In the genomic region with DNA sequence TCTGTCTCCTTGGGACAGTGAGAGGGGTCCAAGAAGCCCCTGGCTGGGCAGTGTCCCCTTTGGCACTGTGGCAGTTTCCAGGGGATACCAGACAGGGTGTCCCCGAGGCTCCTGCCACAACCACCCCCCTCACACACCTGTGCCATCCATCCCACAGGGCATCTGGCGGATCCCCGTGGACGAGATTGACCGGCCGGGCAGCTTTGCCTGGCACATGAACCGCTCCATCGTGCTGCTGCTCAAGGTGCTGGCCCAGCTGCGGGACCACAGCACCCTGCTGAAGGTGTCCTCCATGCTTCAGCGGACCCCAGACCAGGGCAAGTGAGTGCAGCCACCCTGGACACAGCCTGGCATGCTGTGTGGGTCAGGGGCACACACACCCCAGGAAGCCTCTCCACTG, we compare ENCODE assay signal across 15 cellular contexts. TPM values are rescaled to one million over a fixed set of nuclear protein-coding genes. Genes with fewer than 3 reads are reported as not detected.
DNase-seq lines count a peak whose midpoint lies in the region; ATAC-seq and TF ChIP-seq lines count a peak whose summit lies in the region.
"Had no signal": no experiment of that assay in that cellular context is flagged by ENCODE, and none has a peak within 500 bp of the region (broad histone marks: within the 10 kb centered on the region; RNA-seq: fewer than 3 reads in every experiment).

No MANE protein-coding gene starts in this region.

- peaks cover 67% of the 10 kb centered on the region for H3K36me3 ChIP-seq in CD8-positive, alpha-beta T cell (ENCODE audit: insufficient read depth, low read length)
- H3K36me3 ChIP-seq in mesendoderm (ENCODE audit: control insufficient read depth, insufficient read depth, low read length) = peaks cover 2% of the 10 kb centered on the region

- WGBS in mesendoderm (ENCODE audit: extremely low coverage, insufficient coverage, low lambda C conversion rate) = no CpG with 5 or more reads among the region's 10 CpGs

- H3K27me3 Mint-ChIP-seq in activated T-cell treated with anti-CD3 and anti-CD28 coated beads, Interleukin-2, amount 50 U/mL, for 24 hours = no peaks in the 10 kb centered on the region
- no peaks in the 10 kb centered on the region for H3K27me3 Mint-ChIP-seq in activated T-cell treated with anti-CD3 and anti-CD28 coated beads, Interleukin-2, amount 50 U/mL, for 72 hours (ENCODE audit: low read depth)
- H3K27me3 Mint-ChIP-seq in CD8-positive, alpha-beta T cell (ENCODE audit: low read depth) = no peaks in the 10 kb centered on the region
- no peaks in the 10 kb centered on the region for H3K27me3 Mint-ChIP-seq in activated T-helper 17 cell treated with anti-CD3 and anti-CD28 coated beads, Interleukin-2, amount 50 U/mL, for 72 hours
- H3K27me3 Mint-ChIP-seq in neural crest cell (ENCODE audit: low read depth) = no peaks in the 10 kb centered on the region
- H3K27me3 Mint-ChIP-seq: IgD-negative memory B cell had no signal

- no peak overlapping the region for H2AK5ac ChIP-seq in mesendoderm (ENCODE audit: low read length)

- H4K5ac ChIP-seq in mesendoderm (ENCODE audit: low read length) = no peak overlapping the region

- H3K4ac ChIP-seq in mesendoderm (ENCODE audit: low read depth, low read length) = no peak overlapping the region

- no peak overlapping the region for H3K4me3 ChIP-seq in CD8-positive, alpha-beta T cell (ENCODE audit: low read depth, low read length)
- H3K4me3 ChIP-seq in mesendoderm (ENCODE audit: low read length) = no peak overlapping the region
- H3K4me3 ChIP-seq: BLaER1 treated with 17β-estradiol and CSF1 and Interleukin-3, amounts not matched to agents 10 nM and 100 nM; HAP-1 had no signal

- peaks cover 35% of the 10 kb centered on the region for H3K4me1 Mint-ChIP-seq in activated T-cell treated with anti-CD3 and anti-CD28 coated beads, Interleukin-2, amount 50 U/mL, for 24 hours (ENCODE audit: low read depth)
- peaks cover 3% of the 10 kb centered on the region for H3K4me1 Mint-ChIP-seq in activated T-cell treated with anti-CD3 and anti-CD28 coated beads, Interleukin-2, amount 50 U/mL, for 72 hours (ENCODE audit: low read depth)
- peaks cover 68% of the 10 kb centered on the region for H3K4me1 Mint-ChIP-seq in CD8-positive, alpha-beta T cell (ENCODE audit: low read depth)
- H3K4me1 Mint-ChIP-seq in activated T-helper 17 cell treated with anti-CD3 and anti-CD28 coated beads, Interleukin-2, amount 50 U/mL, for 72 hours = no peaks in the 10 kb centered on the region
- peaks cover 10% of the 10 kb centered on the region for H3K4me1 Mint-ChIP-seq in neural crest cell

- H2BK15ac ChIP-seq in mesendoderm (replicated peaks; ENCODE audit: low read depth) = no peak overlapping the region

- H3K4me3 Mint-ChIP-seq in activated T-cell treated with anti-CD3 and anti-CD28 coated beads, Interleukin-2, amount 50 U/mL, for 24 hours = no peak overlapping the region
- H3K4me3 Mint-ChIP-seq in activated T-cell treated with anti-CD3 and anti-CD28 coated beads, Interleukin-2, amount 50 U/mL, for 72 hours = no peak overlapping the region
- no peak overlapping the region for H3K4me3 Mint-ChIP-seq in CD8-positive, alpha-beta T cell
- no peak overlapping the region for H3K4me3 Mint-ChIP-seq in activated T-helper 17 cell treated with anti-CD3 and anti-CD28 coated beads, Interleukin-2, amount 50 U/mL, for 72 hours
- no peak overlapping the region for H3K4me3 Mint-ChIP-seq in neural crest cell
- H3K4me3 Mint-ChIP-seq: IgD-negative memory B cell had no signal

- H4K8ac ChIP-seq in mesendoderm (ENCODE audit: low read depth, low read length) = no peak overlapping the region

- no peak overlapping the region for H3K56ac ChIP-seq in mesendoderm (ENCODE audit: low read length)

- no peaks in the 10 kb centered on the region for H3K9me3 Mint-ChIP-seq in activated T-cell treated with anti-CD3 and anti-CD28 coated beads, Interleukin-2, amount 50 U/mL, for 24 hours
- H3K9me3 Mint-ChIP-seq in activated T-cell treated with anti-CD3 and anti-CD28 coated beads, Interleukin-2, amount 50 U/mL, for 72 hours = no peaks in the 10 kb centered on the region
- no peaks in the 10 kb centered on the region for H3K9me3 Mint-ChIP-seq in CD8-positive, alpha-beta T cell
- H3K9me3 Mint-ChIP-seq in activated T-helper 17 cell treated with anti-CD3 and anti-CD28 coated beads, Interleukin-2, amount 50 U/mL, for 72 hours = no peaks in the 10 kb centered on the region
- H3K9me3 Mint-ChIP-seq in neural crest cell = no peaks in the 10 kb centered on the region
- H3K9me3 Mint-ChIP-seq: IgD-negative memory B cell had no signal

- no peak for DNase-seq in activated T-cell treated with anti-CD3 and anti-CD28 coated beads, Interleukin-2, amount 50 U/mL, for 24 hours
- DNase-seq in activated T-cell treated with anti-CD3 and anti-CD28 coated beads, Interleukin-2, amount 50 U/mL, for 72 hours = no peak
- DNase-seq in CD8-positive, alpha-beta T cell = no peak
- DNase-seq in neural crest cell (ENCODE audit: low read depth, low spot score) (no peak), mesendoderm (no peak), SW480 (ENCODE audit: low spot score) (no peak)
- DNase-seq: DMS153, NCI-H1417 treated with DMSO at 0.1 percent for 48 hours, NCI-H2029, NCI-H510A had no signal

- no peak overlapping the region for H3K23ac ChIP-seq in mesendoderm (ENCODE audit: low read length)

- H3K27ac Mint-ChIP-seq in activated T-cell treated with anti-CD3 and anti-CD28 coated beads, Interleukin-2, amount 50 U/mL, for 24 hours = peak overlapping the region; percentile 61
- H3K27ac Mint-ChIP-seq in activated T-cell treated with anti-CD3 and anti-CD28 coated beads, Interleukin-2, amount 50 U/mL, for 72 hours = no peak overlapping the region
- peak overlapping the region; percentile 79 for H3K27ac Mint-ChIP-seq in CD8-positive, alpha-beta T cell
- peak overlapping the region; percentile 38 for H3K27ac Mint-ChIP-seq in activated T-helper 17 cell treated with anti-CD3 and anti-CD28 coated beads, Interleukin-2, amount 50 U/mL, for 72 hours
- H3K27ac Mint-ChIP-seq in neural crest cell (ENCODE audit: unreplicated experiment) = peak overlapping the region; percentile 78
- H3K27ac Mint-ChIP-seq: IgD-negative memory B cell had no signal

- H3K79me2 ChIP-seq in mesendoderm (ENCODE audit: control insufficient read depth, insufficient read depth, low read length) = no peaks in the 10 kb centered on the region

- H3K27me3 ChIP-seq in CD8-positive, alpha-beta T cell (ENCODE audit: insufficient read depth, low read length) = no peaks in the 10 kb centered on the region
- H3K27me3 ChIP-seq in mesendoderm (ENCODE audit: insufficient read depth, low read length, poor library complexity) = no peaks in the 10 kb centered on the region
- H3K27me3 ChIP-seq: BLaER1 treated with 17β-estradiol and CSF1 and Interleukin-3, amounts not matched to agents 10 nM and 100 nM had no signal

- no peak overlapping the region for H3K4me2 ChIP-seq in mesendoderm (ENCODE audit: low read length)
- H3K4me2 ChIP-seq: BLaER1 treated with 17β-estradiol and CSF1 and Interleukin-3, amounts not matched to agents 10 nM and 100 nM had no signal

- ATAC-seq in activated T-cell treated with anti-CD3 and anti-CD28 coated beads, Interleukin-2, amount 50 U/mL, for 72 hours (replicated peaks in 1 of 2) = no peak
- ATAC-seq in CD8-positive, alpha-beta T cell = no peak
- ATAC-seq in activated T-helper 17 cell treated with anti-CD3 and anti-CD28 coated beads, Interleukin-2, amount 50 U/mL, for 72 hours (replicated peaks) = no peak
- ATAC-seq in HG03159 (IDR thresholded peaks at IDR 0.05; ENCODE audit: unreplicated experiment) = no peak

- no peak overlapping the region for H3K9ac ChIP-seq in mesendoderm (ENCODE audit: low read length)

- CTCF ChIA-PET in CD8-positive, alpha-beta T cell (lab: Charles Lee) = interaction anchor here (0.9 to 4.3 kb wide), 7 partner anchors 8 to 67 kb away, joined by 3 to 25 read pairs (median 3); no protein-coding TSS in a partner anchor

- POLR2A ChIA-PET in CD8-positive, alpha-beta T cell (lab: Charles Lee) = interaction anchor here (0.6 kb wide), 1 partner anchor 119 kb away, joined by 3 read pairs; no protein-coding TSS in a partner anchor

- H3K27ac ChIP-seq in CD8-positive, alpha-beta T cell (ENCODE audit: low read depth, low read length) = no peak overlapping the region
- H3K27ac ChIP-seq in mesendoderm (ENCODE audit: low read depth, low read length) = no peak overlapping the region

- no peak for TF ChIP-seq CTCF in CD8-positive, alpha-beta T cell (IDR thresholded peaks at IDR 0.05)
- no peak for TF ChIP-seq CTCF in neural crest cell (conservative IDR thresholded peaks at IDR 0.05)

- H3K79me1 ChIP-seq in mesendoderm (ENCODE audit: low read length) = no peaks in the 10 kb centered on the region

- H3K18ac ChIP-seq in mesendoderm (ENCODE audit: low read length) = no peak overlapping the region

- intact Hi-C loops in CD8-positive, alpha-beta T cell (cut with DNase I, micrococcal nuclease) = no loop called here

- H2BK120ac ChIP-seq in mesendoderm (ENCODE audit: low read depth, low read length) = no peak overlapping the region

- no peaks in the 10 kb centered on the region for H3K9me3 ChIP-seq in CD8-positive, alpha-beta T cell (ENCODE audit: low read length)
- H3K9me3 ChIP-seq: BLaER1 treated with 17β-estradiol and CSF1 and Interleukin-3, amounts not matched to agents 10 nM and 100 nM; HAP-1 had no signal

- peaks cover 66% of the 10 kb centered on the region for H3K36me3 Mint-ChIP-seq in activated T-cell treated with anti-CD3 and anti-CD28 coated beads, Interleukin-2, amount 50 U/mL, for 24 hours (ENCODE audit: low read depth)
- peaks cover 0 to 4% of the 10 kb centered on the region in 2 donors for H3K36me3 Mint-ChIP-seq in activated T-cell treated with anti-CD3 and anti-CD28 coated beads, Interleukin-2, amount 50 U/mL, for 72 hours (ENCODE audit: insufficient read depth in 2 of 2)
- peaks cover 79% of the 10 kb centered on the region for H3K36me3 Mint-ChIP-seq in CD8-positive, alpha-beta T cell
- peaks cover 33% of the 10 kb centered on the region for H3K36me3 Mint-ChIP-seq in activated T-helper 17 cell treated with anti-CD3 and anti-CD28 coated beads, Interleukin-2, amount 50 U/mL, for 72 hours (ENCODE audit: low read depth)
- H3K36me3 Mint-ChIP-seq in neural crest cell (ENCODE audit: low read depth) = no peaks in the 10 kb centered on the region
- H3K36me3 Mint-ChIP-seq: IgD-negative memory B cell had no signal

- no peak overlapping the region for H2BK5ac ChIP-seq in mesendoderm (ENCODE audit: low read length)

- peaks cover 45% of the 10 kb centered on the region for H3K4me1 ChIP-seq in CD8-positive, alpha-beta T cell (ENCODE audit: insufficient read depth, low read length)
- no peaks in the 10 kb centered on the region for H3K4me1 ChIP-seq in mesendoderm (ENCODE audit: control insufficient read depth, low read depth, low read length)
- H3K4me1 ChIP-seq: HAP-1 had no signal

RNA-seq across cellular contexts. Expression of gene SUSD2, which starts 17.0 kb away (rescaled TPM):
- total RNA-seq in activated T-cell treated with anti-CD3 and anti-CD28 coated beads, Interleukin-2, amount 50 U/mL, for 72 hours = under 1 TPM; 0.55 to 0.60 TPM
- total RNA-seq in CD8-positive, alpha-beta T cell = 1 to 10 TPM; 1.2 TPM
- total RNA-seq in activated T-helper 17 cell treated with anti-CD3 and anti-CD28 coated beads, Interleukin-2, amount 50 U/mL, for 72 hours = 1 to 10 TPM in 1 of 2 donors, under 1 TPM in 1; 0.66 to 1.5 TPM
- 0.37 and 0.66 TPM in 2 replicates for total RNA-seq in neural crest cell
- 1.8 TPM for polyA plus RNA-seq in mesendoderm (2013, experiment 1 of 2)
- 1.6 TPM for polyA plus RNA-seq in mesendoderm (2013, experiment 2 of 2)
- polyA plus RNA-seq: IgD-negative memory B cell had no signal
